Comparison of ENCODE assay signal across 19 cellular contexts in the genomic region with DNA sequence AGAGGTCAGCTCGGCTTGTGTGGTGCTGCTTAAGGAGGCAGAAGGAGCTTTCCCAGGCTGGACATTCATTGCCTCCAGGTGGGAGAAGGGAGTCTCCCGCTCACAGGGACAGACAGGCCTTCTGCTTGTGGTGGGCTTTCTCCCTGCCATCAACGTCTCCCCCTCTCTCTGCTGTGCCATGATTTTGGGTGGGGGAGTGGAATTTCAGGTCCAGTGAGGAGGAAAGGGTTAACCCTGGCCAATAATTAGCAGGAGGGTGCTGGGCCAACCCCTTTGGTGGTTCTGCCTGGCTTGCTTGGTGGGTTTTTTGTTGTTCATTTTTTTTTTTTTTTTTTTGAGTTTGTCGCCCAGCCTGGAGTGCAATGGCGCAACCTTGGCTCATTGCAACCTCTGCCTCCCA.
"Had no signal": no experiment of that assay in that cellular context is flagged by ENCODE, and none has a peak within 500 bp of the region (broad histone marks: within the 10 kb centered on the region; RNA-seq: fewer than 3 reads in every experiment).

No MANE protein-coding gene starts in this region.

- ATAC-seq: heart left ventricle; left colon; naive thymus-derived CD8-positive, alpha-beta T cell; pancreas; psoas muscle had no signal

- H3K4me1 Mint-ChIP-seq: neural crest cell had no signal

- H3K36me3 Mint-ChIP-seq: naive thymus-derived CD8-positive, alpha-beta T cell had no signal

- H3K4me3 ChIP-seq: coronary artery, heart left ventricle, pancreas, psoas muscle, upper lobe of left lung, vagina had no signal

- H3K9me3 ChIP-seq: heart left ventricle, pancreas, psoas muscle, upper lobe of left lung, vagina had no signal

- H3K27ac ChIP-seq: coronary artery, heart left ventricle, pancreas, psoas muscle, vagina had no signal

- H3K27me3 ChIP-seq: pancreas, upper lobe of left lung, vagina had no signal

- H3K36me3 ChIP-seq: heart left ventricle, pancreas, upper lobe of left lung, vagina had no signal

- DNase-seq: central memory CD4-positive, alpha-beta T cell; effector CD4-positive, alpha-beta T cell; foreskin melanocyte; heart left ventricle; hippocampal formation; left colon; naive thymus-derived CD8-positive, alpha-beta T cell; nucleus accumbens; pancreas; psoas muscle; retina; stimulated activated CD4-positive, alpha-beta T cell treated with anti-CD3 and anti-CD28 coated beads, Interleukin-15, amount 100 ng/mL, for 24 hours; stimulated activated CD4-positive, alpha-beta T cell treated with anti-CD3 and anti-CD28 coated beads, Interleukin-1b, Interleukin-23, amount 100 ng/mL, for 48 hours; stimulated activated naive CD4-positive, alpha-beta T cell treated with Interleukin-2 at 50 U/mL for 16 hours; upper lobe of left lung had no signal

- H3K9me3 Mint-ChIP-seq: endodermal cell; naive thymus-derived CD8-positive, alpha-beta T cell; neural crest cell had no signal

- H3K4me3 Mint-ChIP-seq: endodermal cell; naive thymus-derived CD8-positive, alpha-beta T cell; neural crest cell had no signal

- H3K4me1 ChIP-seq: heart left ventricle, pancreas, psoas muscle had no signal
